In the genomic region with DNA sequence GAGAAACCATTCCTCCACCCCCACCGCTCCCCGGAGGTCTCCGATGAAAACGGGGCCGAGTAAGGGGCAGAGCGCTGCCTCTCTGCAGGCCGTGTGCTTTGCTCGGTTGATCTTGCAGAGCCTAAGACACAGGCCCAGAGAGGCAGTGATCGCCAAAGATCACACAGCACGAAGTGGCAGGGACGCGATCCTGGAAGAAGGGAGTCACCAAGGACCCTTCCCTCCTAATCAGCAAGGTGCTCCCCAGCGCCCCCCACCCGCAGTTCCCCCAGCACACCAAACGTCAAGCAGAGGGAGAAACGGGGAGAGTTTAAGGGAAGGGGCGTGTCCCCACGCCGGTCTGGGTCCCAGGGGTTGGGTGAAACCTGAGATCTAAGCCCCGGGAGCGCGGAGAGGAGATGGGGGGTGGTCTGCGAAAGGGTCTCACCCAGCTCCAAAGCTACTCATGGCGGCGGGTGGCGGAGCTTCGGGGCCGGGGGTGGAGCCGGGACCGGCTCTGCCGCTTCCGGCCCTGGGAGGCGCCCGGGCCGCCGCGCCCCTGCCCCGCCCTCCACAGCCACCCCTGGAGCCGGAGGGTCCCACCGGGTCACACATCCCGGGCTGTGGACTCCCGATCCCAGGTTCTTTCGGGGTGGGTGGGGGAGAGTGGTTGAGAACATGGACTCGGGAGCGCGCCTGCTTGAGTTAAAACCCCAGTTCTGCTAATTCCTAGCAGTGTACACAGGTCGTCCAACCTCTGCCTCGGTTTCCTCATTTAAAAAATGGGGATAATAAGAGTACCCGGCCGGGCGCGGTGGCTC, we compare ENCODE assay signal across 1 cellular context.
A peak's percentile ranks its signal among the peaks of the same experiment; 100 is the strongest.
TF ChIP-seq lines count a peak whose summit lies in the region.

A gene with protein sequence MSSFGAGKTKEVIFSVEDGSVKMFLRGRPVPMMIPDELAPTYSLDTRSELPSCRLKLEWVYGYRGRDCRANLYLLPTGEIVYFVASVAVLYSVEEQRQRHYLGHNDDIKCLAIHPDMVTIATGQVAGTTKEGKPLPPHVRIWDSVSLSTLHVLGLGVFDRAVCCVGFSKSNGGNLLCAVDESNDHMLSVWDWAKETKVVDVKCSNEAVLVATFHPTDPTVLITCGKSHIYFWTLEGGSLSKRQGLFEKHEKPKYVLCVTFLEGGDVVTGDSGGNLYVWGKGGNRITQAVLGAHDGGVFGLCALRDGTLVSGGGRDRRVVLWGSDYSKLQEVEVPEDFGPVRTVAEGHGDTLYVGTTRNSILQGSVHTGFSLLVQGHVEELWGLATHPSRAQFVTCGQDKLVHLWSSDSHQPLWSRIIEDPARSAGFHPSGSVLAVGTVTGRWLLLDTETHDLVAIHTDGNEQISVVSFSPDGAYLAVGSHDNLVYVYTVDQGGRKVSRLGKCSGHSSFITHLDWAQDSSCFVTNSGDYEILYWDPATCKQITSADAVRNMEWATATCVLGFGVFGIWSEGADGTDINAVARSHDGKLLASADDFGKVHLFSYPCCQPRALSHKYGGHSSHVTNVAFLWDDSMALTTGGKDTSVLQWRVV (minus strand): TSS at position 468 of the 800 bp plus-strand sequence. CDS start 21 bp downstream, at position 447.

TF ChIP-seq in K562, 482 proteins besides CTCF, POLR2A, EP300 and RAD21 (continued from another document and continues in another):
- no peak for TF ChIP-seq STAT5A (IDR thresholded peaks at IDR 0.05; ENCODE audit: borderline replicate concordance, low read length)
- no peak for TF ChIP-seq RBM22 (IDR thresholded peaks at IDR 0.05; ENCODE audit: low read depth, low read length, poor library complexity, severe bottlenecking)
- TF ChIP-seq KAT7 (CRISPR knock-in tag; IDR thresholded peaks at IDR 0.05; ENCODE audit: borderline replicate concordance): no peak
- no peak for TF ChIP-seq GTF2A2 (tag; IDR thresholded peaks at IDR 0.05)
- TF ChIP-seq TEAD4 (IDR thresholded peaks at IDR 0.05; ENCODE audit: low read length): no peak
- TF ChIP-seq TEAD4 (CRISPR knock-in tag; IDR thresholded peaks at IDR 0.05; ENCODE audit: borderline replicate concordance): no peak
- TF ChIP-seq, protein P1, sequence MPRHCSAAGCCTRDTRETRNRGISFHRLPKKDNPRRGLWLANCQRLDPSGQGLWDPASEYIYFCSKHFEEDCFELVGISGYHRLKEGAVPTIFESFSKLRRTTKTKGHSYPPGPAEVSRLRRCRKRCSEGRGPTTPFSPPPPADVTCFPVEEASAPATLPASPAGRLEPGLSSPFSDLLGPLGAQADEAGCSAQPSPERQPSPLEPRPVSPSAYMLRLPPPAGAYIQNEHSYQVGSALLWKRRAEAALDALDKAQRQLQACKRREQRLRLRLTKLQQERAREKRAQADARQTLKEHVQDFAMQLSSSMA (CRISPR knock-in tag; IDR thresholded peaks at IDR 0.05): no peak
- TF ChIP-seq LARP7 (IDR thresholded peaks at IDR 0.05): no peak
- no peak for TF ChIP-seq SNRNP70 (optimal IDR thresholded peaks at IDR 0.05; ENCODE audit: low read depth, low read length)
- TF ChIP-seq HDAC2 (IDR thresholded peaks at IDR 0.05): peak; percentile 74
- TF ChIP-seq PTRF (tag; IDR thresholded peaks at IDR 0.05): no peak
- TF ChIP-seq FOXP1 (CRISPR knock-in tag; IDR thresholded peaks at IDR 0.05): peak; percentile 27; the same call in 1 of the 2 replicates
- TF ChIP-seq ETV5 (CRISPR knock-in tag; IDR thresholded peaks at IDR 0.05; ENCODE audit: low read depth): no peak
- TF ChIP-seq BMI1 (IDR thresholded peaks at IDR 0.05; ENCODE audit: low read length): no peak
- no peak for TF ChIP-seq RNF2 (IDR thresholded peaks at IDR 0.05)
- TF ChIP-seq ZNF197 (CRISPR knock-in tag; IDR thresholded peaks at IDR 0.05; ENCODE audit: low read depth): no peak
- TF ChIP-seq PHF20 (IDR thresholded peaks at IDR 0.05; ENCODE audit: partially characterized antibody): peak; percentile 36
- no peak for TF ChIP-seq KLF6 (CRISPR knock-in tag; IDR thresholded peaks at IDR 0.05; ENCODE audit: borderline replicate concordance)
- TF ChIP-seq POLR2G (IDR thresholded peaks at IDR 0.05; ENCODE audit: low read depth, low read length): peak; percentile 80
- peak; percentile 54 for TF ChIP-seq RBBP5 (IDR thresholded peaks at IDR 0.05; ENCODE audit: borderline replicate concordance, insufficient read depth, low read length, poor library complexity, severe bottlenecking)
- TF ChIP-seq SRSF3 (IDR thresholded peaks at IDR 0.05; ENCODE audit: insufficient read depth, low read length): no peak
- no peak for TF ChIP-seq RBM17 (IDR thresholded peaks at IDR 0.05; ENCODE audit: borderline replicate concordance, low read depth, low read length)
- peak; percentile 49; the same call in 1 of the 2 replicates for TF ChIP-seq SMAD4 (CRISPR knock-in tag; conservative IDR thresholded peaks at IDR 0.05)
- TF ChIP-seq EP400 (IDR thresholded peaks at IDR 0.05): peak; percentile 50; the same call in 1 of the 2 replicates
- 0 out of 2 replicates have a peak, but pooled peaks have one; percentile 79 for TF ChIP-seq GATAD2A (IDR thresholded peaks at IDR 0.05)
- peak; percentile 49; the same call in 1 of the 2 replicates for TF ChIP-seq ETV1 (tag; conservative IDR thresholded peaks at IDR 0.05; ENCODE audit: low read depth)
- peak; percentile 42; the same call in 1 of the 2 replicates for TF ChIP-seq SUPT5H (IDR thresholded peaks at IDR 0.05)
- TF ChIP-seq NR2F6 (CRISPR knock-in tag; IDR thresholded peaks at IDR 0.05): no peak
- TF ChIP-seq TAF9B (IDR thresholded peaks at IDR 0.05; ENCODE audit: partially characterized antibody): no peak
- TF ChIP-seq, protein P2, sequence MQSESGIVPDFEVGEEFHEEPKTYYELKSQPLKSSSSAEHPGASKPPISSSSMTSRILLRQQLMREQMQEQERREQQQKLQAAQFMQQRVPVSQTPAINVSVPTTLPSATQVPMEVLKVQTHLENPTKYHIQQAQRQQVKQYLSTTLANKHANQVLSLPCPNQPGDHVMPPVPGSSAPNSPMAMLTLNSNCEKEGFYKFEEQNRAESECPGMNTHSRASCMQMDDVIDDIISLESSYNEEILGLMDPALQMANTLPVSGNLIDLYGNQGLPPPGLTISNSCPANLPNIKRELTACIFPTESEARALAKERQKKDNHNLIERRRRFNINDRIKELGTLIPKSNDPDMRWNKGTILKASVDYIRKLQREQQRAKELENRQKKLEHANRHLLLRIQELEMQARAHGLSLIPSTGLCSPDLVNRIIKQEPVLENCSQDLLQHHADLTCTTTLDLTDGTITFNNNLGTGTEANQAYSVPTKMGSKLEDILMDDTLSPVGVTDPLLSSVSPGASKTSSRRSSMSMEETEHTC (IDR thresholded peaks at IDR 0.05): no peak
- 0 out of 2 replicates have a peak, but pooled peaks have one; percentile 43 for TF ChIP-seq MTA3 (IDR thresholded peaks at IDR 0.05; ENCODE audit: borderline replicate concordance)
- TF ChIP-seq ZNF121 (CRISPR knock-in tag; conservative IDR thresholded peaks at IDR 0.05): no peak
- no peak for TF ChIP-seq ZC3H8 (IDR thresholded peaks at IDR 0.05)
- no peak for TF ChIP-seq ZNF644 (tag; IDR thresholded peaks at IDR 0.05; ENCODE audit: low read depth)
- TF ChIP-seq, protein P3, sequence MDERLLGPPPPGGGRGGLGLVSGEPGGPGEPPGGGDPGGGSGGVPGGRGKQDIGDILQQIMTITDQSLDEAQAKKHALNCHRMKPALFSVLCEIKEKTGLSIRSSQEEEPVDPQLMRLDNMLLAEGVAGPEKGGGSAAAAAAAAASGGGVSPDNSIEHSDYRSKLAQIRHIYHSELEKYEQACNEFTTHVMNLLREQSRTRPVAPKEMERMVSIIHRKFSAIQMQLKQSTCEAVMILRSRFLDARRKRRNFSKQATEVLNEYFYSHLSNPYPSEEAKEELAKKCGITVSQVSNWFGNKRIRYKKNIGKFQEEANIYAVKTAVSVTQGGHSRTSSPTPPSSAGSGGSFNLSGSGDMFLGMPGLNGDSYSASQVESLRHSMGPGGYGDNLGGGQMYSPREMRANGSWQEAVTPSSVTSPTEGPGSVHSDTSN (CRISPR knock-in tag; IDR thresholded peaks at IDR 0.05; ENCODE audit: low read depth): no peak
- TF ChIP-seq, protein P3 (tag; conservative IDR thresholded peaks at IDR 0.05; ENCODE audit: low read depth): no peak
- no peak for TF ChIP-seq ZNF764 (CRISPR knock-in tag; IDR thresholded peaks at IDR 0.05; ENCODE audit: low read depth)
- TF ChIP-seq, protein P4, sequence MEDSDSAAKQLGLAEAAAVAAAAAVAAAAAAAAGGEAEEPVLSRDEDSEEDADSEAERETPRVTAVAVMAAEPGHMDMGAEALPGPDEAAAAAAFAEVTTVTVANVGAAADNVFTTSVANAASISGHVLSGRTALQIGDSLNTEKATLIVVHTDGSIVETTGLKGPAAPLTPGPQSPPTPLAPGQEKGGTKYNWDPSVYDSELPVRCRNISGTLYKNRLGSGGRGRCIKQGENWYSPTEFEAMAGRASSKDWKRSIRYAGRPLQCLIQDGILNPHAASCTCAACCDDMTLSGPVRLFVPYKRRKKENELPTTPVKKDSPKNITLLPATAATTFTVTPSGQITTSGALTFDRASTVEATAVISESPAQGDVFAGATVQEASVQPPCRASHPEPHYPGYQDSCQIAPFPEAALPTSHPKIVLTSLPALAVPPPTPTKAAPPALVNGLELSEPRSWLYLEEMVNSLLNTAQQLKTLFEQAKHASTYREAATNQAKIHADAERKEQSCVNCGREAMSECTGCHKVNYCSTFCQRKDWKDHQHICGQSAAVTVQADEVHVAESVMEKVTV (CRISPR knock-in tag; IDR thresholded peaks at IDR 0.05): no peak
- TF ChIP-seq CBFA2T3 (IDR thresholded peaks at IDR 0.05): no peak
- no peak for TF ChIP-seq RUNX1 (IDR thresholded peaks at IDR 0.05; ENCODE audit: low read depth)
- no peak for TF ChIP-seq SMARCB1 (IDR thresholded peaks at IDR 0.05; ENCODE audit: insufficient read length, low read depth)
- TF ChIP-seq NFIC (IDR thresholded peaks at IDR 0.05): no peak
- no peak for TF ChIP-seq ZNF699 (CRISPR knock-in tag; IDR thresholded peaks at IDR 0.05; ENCODE audit: insufficient replicate concordance)
- no peak for TF ChIP-seq ZNF507 (tag; conservative IDR thresholded peaks at IDR 0.05)
- TF ChIP-seq, protein P5, sequence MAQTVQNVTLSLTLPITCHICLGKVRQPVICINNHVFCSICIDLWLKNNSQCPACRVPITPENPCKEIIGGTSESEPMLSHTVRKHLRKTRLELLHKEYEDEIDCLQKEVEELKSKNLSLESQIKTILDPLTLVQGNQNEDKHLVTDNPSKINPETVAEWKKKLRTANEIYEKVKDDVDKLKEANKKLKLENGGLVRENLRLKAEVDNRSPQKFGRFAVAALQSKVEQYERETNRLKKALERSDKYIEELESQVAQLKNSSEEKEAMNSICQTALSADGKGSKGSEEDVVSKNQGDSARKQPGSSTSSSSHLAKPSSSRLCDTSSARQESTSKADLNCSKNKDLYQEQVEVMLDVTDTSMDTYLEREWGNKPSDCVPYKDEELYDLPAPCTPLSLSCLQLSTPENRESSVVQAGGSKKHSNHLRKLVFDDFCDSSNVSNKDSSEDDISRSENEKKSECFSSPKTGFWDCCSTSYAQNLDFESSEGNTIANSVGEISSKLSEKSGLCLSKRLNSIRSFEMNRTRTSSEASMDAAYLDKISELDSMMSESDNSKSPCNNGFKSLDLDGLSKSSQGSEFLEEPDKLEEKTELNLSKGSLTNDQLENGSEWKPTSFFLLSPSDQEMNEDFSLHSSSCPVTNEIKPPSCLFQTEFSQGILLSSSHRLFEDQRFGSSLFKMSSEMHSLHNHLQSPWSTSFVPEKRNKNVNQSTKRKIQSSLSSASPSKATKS (CRISPR knock-in tag; IDR thresholded peaks at IDR 0.05): no peak
- TF ChIP-seq, protein P6, sequence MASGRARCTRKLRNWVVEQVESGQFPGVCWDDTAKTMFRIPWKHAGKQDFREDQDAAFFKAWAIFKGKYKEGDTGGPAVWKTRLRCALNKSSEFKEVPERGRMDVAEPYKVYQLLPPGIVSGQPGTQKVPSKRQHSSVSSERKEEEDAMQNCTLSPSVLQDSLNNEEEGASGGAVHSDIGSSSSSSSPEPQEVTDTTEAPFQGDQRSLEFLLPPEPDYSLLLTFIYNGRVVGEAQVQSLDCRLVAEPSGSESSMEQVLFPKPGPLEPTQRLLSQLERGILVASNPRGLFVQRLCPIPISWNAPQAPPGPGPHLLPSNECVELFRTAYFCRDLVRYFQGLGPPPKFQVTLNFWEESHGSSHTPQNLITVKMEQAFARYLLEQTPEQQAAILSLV (tag; IDR thresholded peaks at IDR 0.05): no peak
- TF ChIP-seq, protein P7, sequence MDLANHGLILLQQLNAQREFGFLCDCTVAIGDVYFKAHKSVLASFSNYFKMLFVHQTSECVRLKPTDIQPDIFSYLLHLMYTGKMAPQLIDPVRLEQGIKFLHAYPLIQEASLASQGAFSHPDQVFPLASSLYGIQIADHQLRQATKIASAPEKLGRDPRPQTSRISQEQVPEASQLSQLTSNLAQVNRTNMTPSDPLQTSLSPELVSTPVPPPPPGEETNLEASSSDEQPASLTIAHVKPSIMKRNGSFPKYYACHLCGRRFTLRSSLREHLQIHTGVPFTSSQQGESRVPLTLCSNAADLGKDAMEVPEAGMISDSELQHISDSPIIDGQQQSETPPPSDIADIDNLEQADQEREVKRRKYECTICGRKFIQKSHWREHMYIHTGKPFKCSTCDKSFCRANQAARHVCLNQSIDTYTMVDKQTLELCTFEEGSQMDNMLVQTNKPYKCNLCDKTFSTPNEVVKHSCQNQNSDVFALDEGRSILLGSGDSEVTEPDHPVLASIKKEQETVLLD (IDR thresholded peaks at IDR 0.05): no peak
- no peak for TF ChIP-seq EGR1 (conservative IDR thresholded peaks at IDR 0.05)
- TF ChIP-seq, protein P8, sequence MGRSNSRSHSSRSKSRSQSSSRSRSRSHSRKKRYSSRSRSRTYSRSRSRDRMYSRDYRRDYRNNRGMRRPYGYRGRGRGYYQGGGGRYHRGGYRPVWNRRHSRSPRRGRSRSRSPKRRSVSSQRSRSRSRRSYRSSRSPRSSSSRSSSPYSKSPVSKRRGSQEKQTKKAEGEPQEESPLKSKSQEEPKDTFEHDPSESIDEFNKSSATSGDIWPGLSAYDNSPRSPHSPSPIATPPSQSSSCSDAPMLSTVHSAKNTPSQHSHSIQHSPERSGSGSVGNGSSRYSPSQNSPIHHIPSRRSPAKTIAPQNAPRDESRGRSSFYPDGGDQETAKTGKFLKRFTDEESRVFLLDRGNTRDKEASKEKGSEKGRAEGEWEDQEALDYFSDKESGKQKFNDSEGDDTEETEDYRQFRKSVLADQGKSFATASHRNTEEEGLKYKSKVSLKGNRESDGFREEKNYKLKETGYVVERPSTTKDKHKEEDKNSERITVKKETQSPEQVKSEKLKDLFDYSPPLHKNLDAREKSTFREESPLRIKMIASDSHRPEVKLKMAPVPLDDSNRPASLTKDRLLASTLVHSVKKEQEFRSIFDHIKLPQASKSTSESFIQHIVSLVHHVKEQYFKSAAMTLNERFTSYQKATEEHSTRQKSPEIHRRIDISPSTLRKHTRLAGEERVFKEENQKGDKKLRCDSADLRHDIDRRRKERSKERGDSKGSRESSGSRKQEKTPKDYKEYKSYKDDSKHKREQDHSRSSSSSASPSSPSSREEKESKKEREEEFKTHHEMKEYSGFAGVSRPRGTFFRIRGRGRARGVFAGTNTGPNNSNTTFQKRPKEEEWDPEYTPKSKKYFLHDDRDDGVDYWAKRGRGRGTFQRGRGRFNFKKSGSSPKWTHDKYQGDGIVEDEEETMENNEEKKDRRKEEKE (IDR thresholded peaks at IDR 0.05; ENCODE audit: borderline replicate concordance in 1 of 2, control insufficient read depth in 1 of 2, low read depth in 2 of 2, low read length in 1 of 2): no peak
- TF ChIP-seq SMARCA5 (IDR thresholded peaks at IDR 0.05): peak; percentile 92
- TF ChIP-seq HSF4 (CRISPR knock-in tag; IDR thresholded peaks at IDR 0.05; ENCODE audit: borderline replicate concordance): no peak
